In genomic region chr17:43367588-43368242, GRCh38 we compare ENCODE assay signal across 8 cellular contexts. TPM values are rescaled to one million over a fixed set of nuclear protein-coding genes. Genes with fewer than 3 reads are reported as not detected.
DNase-seq lines count a peak whose midpoint lies in the region; ATAC-seq and TF ChIP-seq lines count a peak whose summit lies in the region.

No MANE protein-coding gene starts in this region.

- no peaks in the 10 kb centered on the region for H3K27me3 ChIP-seq in GM23338 (ENCODE audit: insufficient read depth)
- no peaks in the 10 kb centered on the region for H3K27me3 ChIP-seq in Loucy (ENCODE audit: insufficient read depth, low read length, poor library complexity, severe bottlenecking)
- no peaks in the 10 kb centered on the region for H3K27me3 ChIP-seq in brain microvascular endothelial cell (replicated peaks)

- peak; percentile 8 for ATAC-seq in GM23338

- H3K9me2 ChIP-seq in GM23338 (ENCODE audit: insufficient read depth) (no peaks in the 10 kb centered on the region), Loucy (replicated peaks; ENCODE audit: low read depth, low read length) (no peaks in the 10 kb centered on the region)

- H3K4me2 ChIP-seq in GM23338 (peak overlapping the region; percentile 82), Loucy (ENCODE audit: low read depth, low read length, poor library complexity, severe bottlenecking) (peak overlapping the region; percentile 88)

- in situ Hi-C loops in brain microvascular endothelial cell (cut with HindIII; ENCODE audit: low pct_ligation_motif_present, low sequenced_read_pairs): no loop called here

- H3K4me3 Mint-ChIP-seq in GM23338: peak overlapping the region; percentile 75

- no peaks in the 10 kb centered on the region for H3K9me3 ChIP-seq in Loucy (ENCODE audit: insufficient read depth, low read depth, low read length)

- DNase-seq in GF-D8 (lab: John Stamatoyannopoulos, UW) (peak; percentile 88), GM23338 (ENCODE audit: low spot score) (peak; percentile 68), SHP77 (lab: John Stamatoyannopoulos, UW) (peak; percentile 90 to 95), brain microvascular endothelial cell (peak; percentile 79), iPS-NIHi7 (ENCODE audit: extremely low spot score) (peak; percentile 33)
- DNase-seq in stimulated activated CD4-positive, alpha-beta T cell treated with anti-CD3 and anti-CD28 coated beads, Interleukin-2, amount 100 ng/mL, for 24 hours: peak; percentile 21 to 61
- DNase-seq in central memory CD4-positive, alpha-beta T cell: no peak

- H3K27ac ChIP-seq in GM23338 (ENCODE audit: low read depth) (peak overlapping the region; percentile 97), brain microvascular endothelial cell (peak overlapping the region; percentile 100)

- peak overlapping the region; percentile 100 for H3K27ac Mint-ChIP-seq in GM23338

- H3K9me3 Mint-ChIP-seq in GM23338: peaks cover 5% of the 10 kb centered on the region; the same call in 1 of the 3 replicates

- no peaks in the 10 kb centered on the region for H3K36me3 Mint-ChIP-seq in GM23338 (ENCODE audit: low read depth)

- H3K79me2 ChIP-seq in GM23338 (replicated peaks; ENCODE audit: insufficient read depth): no peaks in the 10 kb centered on the region
- peaks cover 4% of the 10 kb centered on the region; the same call in 1 of the 2 replicates for H3K79me2 ChIP-seq in Loucy (ENCODE audit: insufficient read depth, low read length)

- no peaks in the 10 kb centered on the region for H3K36me3 ChIP-seq in GM23338 (ENCODE audit: insufficient read depth)
- no peaks in the 10 kb centered on the region for H3K36me3 ChIP-seq in Loucy (ENCODE audit: insufficient read depth, low read length)
- no peaks in the 10 kb centered on the region for H3K36me3 ChIP-seq in brain microvascular endothelial cell (replicated peaks)

- H3F3A ChIP-seq in GM23338 (replicated peaks; ENCODE audit: low read depth) (peaks cover 25% of the 10 kb centered on the region; the same call in 1 of the 2 replicates), Loucy (ENCODE audit: low read depth) (0 out of 2 replicates have a peak, but pooled peaks cover 10% of the 10 kb centered on the region)

- peak overlapping the region; percentile 57; the same call in 1 of the 2 replicates for H3K4me3 ChIP-seq in GM23338
- peak overlapping the region; percentile 79 for H3K4me3 ChIP-seq in Loucy (ENCODE audit: low read length, poor library complexity, severe bottlenecking)
- H3K4me3 ChIP-seq in brain microvascular endothelial cell (ENCODE audit: low read depth, low read length): peak overlapping the region; percentile 45

- H4K20me1 ChIP-seq in GM23338 (replicated peaks; ENCODE audit: insufficient read depth): no peaks in the 10 kb centered on the region
- H4K20me1 ChIP-seq in Loucy (ENCODE audit: insufficient read depth, low read length, poor library complexity, severe bottlenecking): no peaks in the 10 kb centered on the region

- TF ChIP-seq CTCF in GM23338 (conservative IDR thresholded peaks at IDR 0.05; ENCODE audit: low read depth in 2 of 2) (no peak), Loucy (conservative IDR thresholded peaks at IDR 0.05; ENCODE audit: low read length) (no peak), brain microvascular endothelial cell (IDR thresholded peaks at IDR 0.05; ENCODE audit: low read depth, low read length, missing control alignments) (no peak)

- H3K4me1 Mint-ChIP-seq in GM23338: peaks cover 27% of the 10 kb centered on the region

- H3K4me1 ChIP-seq in GM23338 (ENCODE audit: insufficient read depth) (peaks cover 19% of the 10 kb centered on the region), Loucy (ENCODE audit: insufficient read depth, low read length, poor library complexity, severe bottlenecking) (peaks cover 20% of the 10 kb centered on the region)

- peak overlapping the region; percentile 97 for H3K9ac ChIP-seq in Loucy (ENCODE audit: low read depth, low read length, poor library complexity, severe bottlenecking)

- no peak overlapping the region for H2AFZ ChIP-seq in GM23338
- no peak overlapping the region; the same call in 1 of the 2 replicates for H2AFZ ChIP-seq in Loucy (ENCODE audit: low read length)

- peaks cover 25% of the 10 kb centered on the region for H3K27me3 Mint-ChIP-seq in GM23338 (ENCODE audit: insufficient read depth, low read depth, poor library complexity)

TF ChIP-seq in GM23338, 12 proteins besides CTCF, POLR2A, EP300 and RAD21 (continues in another document):
- TF ChIP-seq EZH2phosphoT487 (IDR thresholded peaks at IDR 0.05; ENCODE audit: unreplicated experiment): no peak
- no peak for TF ChIP-seq NANOG (IDR thresholded peaks at IDR 0.05; ENCODE audit: borderline replicate concordance)
- peak; percentile 16; the same call in 1 of the 2 replicates for TF ChIP-seq ZNF462 (CRISPR knock-in tag; IDR thresholded peaks at IDR 0.05)
- TF ChIP-seq POLR2AphosphoS5 (IDR thresholded peaks at IDR 0.05; ENCODE audit: low read depth): peak; percentile 100
- no peak for TF ChIP-seq EZH2 (IDR thresholded peaks at IDR 0.05; ENCODE audit: low read depth, unreplicated experiment)
- peak; percentile 72 for TF ChIP-seq ETS1 (IDR thresholded peaks at IDR 0.05)
- peak; percentile 33 for TF ChIP-seq CREB1 (CRISPR knock-in tag; IDR thresholded peaks at IDR 0.05; ENCODE audit: low read depth)
- peak; percentile 34; the same call in 1 of the 2 replicates for TF ChIP-seq ZNF331 (CRISPR knock-in tag; IDR thresholded peaks at IDR 0.05; ENCODE audit: low read depth)
- TF ChIP-seq ZNF114 (CRISPR knock-in tag; IDR thresholded peaks at IDR 0.05): no peak
- TF ChIP-seq JUNB (IDR thresholded peaks at IDR 0.05; ENCODE audit: unreplicated experiment): no peak

RNA-seq across cellular contexts. Expression of gene ARL4D, which starts 31.1 kb away (rescaled TPM):
- 7.2 and 8.7 TPM in 2 replicates for total RNA-seq in GM23338 (2014; rRNA removed; shearing (Covaris generic))
- 9.5 and 11.5 TPM in 2 replicates for polyA plus RNA-seq in GM23338 (2016; fragmentation: Nextera tagmentation; extraction: Ambion mirVana)
